ENCODE assay signal across 27 cellular contexts in the genomic region with DNA sequence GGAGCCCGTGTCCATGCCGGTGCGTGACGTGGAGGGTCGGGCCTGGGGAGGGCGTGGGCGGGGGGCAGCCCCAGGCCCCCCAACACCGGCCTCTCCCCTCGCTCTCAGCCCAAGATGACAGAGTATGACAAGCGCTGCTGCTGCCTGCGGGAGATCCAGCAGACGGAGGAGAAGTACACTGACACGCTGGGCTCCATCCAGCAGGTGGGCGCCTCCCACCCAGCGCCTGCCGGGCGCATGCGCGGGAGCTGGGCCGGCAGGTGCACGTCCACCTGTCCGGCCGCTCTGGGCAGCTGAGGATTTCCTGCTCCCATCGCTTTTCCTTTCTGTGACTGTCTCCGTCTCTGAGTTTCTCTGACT. TPM values are rescaled to one million over a fixed set of nuclear protein-coding genes. Genes with fewer than 3 reads are reported as not detected.
DNase-seq lines count a peak whose midpoint lies in the region; ATAC-seq and TF ChIP-seq lines count a peak whose summit lies in the region.
"Had no signal": no experiment of that assay in that cellular context is flagged by ENCODE, and none has a peak within 500 bp of the region (broad histone marks: within the 10 kb centered on the region; RNA-seq: fewer than 3 reads in every experiment).

No MANE protein-coding gene starts in this region.

- DNase-seq in stimulated activated naive CD8-positive, alpha-beta T cell treated with anti-CD3 and anti-CD28 coated beads, Interleukin-15, Interleukin-2, amounts not matched to agents 100 U/mL and 50 U/mL, for 24 hours, result no peak
- no peak for DNase-seq in stimulated activated naive CD8-positive, alpha-beta T cell treated with anti-CD3 and anti-CD28 coated beads, Interleukin-15, amount 100 ng/mL, for 72 hours
- DNase-seq in NCI-H2029 (lab: John Stamatoyannopoulos, UW) (peak; percentile 67), SHP77 treated with DMSO at 0.1 percent for 48 hours (lab: John Stamatoyannopoulos, UW) (peak; percentile 30), RWPE1 (ENCODE audit: low spot score) (no peak), NCI-H2107 treated with DMSO at 0.1 percent for 48 hours (lab: John Stamatoyannopoulos, UW; ENCODE audit: unreplicated experiment) (no peak)
- no peak for DNase-seq in activated T-helper 1 cell treated with anti-CD3 and anti-CD28 coated beads, Interleukin-12 subunit alpha, Interleukin-12 subunit beta, Interleukin-2, Interleukin-4 antibody, amounts not matched to agents 30 ng/mL and 10 ng/mL and 1 ng/mL, durations not matched to agents 14 hours and 24 hours and 36 hours (ENCODE audit: low spot score)
- DNase-seq: activated CD4-positive, alpha-beta memory T cell treated with anti-CD3 and anti-CD28 coated beads, Interleukin-2, amount 10 ng/mL, durations not matched to agents 7 days and 5 days; activated CD8-positive, alpha-beta memory T cell treated with anti-CD3 and anti-CD28 coated beads, Interleukin-2, amount 50 U/mL, for 4 hours; colonic mucosa; DMS153; effector CD8-positive, alpha-beta T cell; GDM1; hypothalamus; immature natural killer cell; left cardiac atrium; NCI-H187; psoas muscle; SIG-M5; stimulated activated CD4-positive, alpha-beta T cell treated with anti-CD3 and anti-CD28 coated beads, Interleukin-4, amount 100 ng/mL, for 1 hour; T-helper 9 cell had no signal

- H3K27ac ChIP-seq in RWPE1, result no peak overlapping the region
- H3K27ac ChIP-seq: BLaER1, colonic mucosa, psoas muscle, tibial artery had no signal

- H3K36me3 Mint-ChIP-seq in activated T-helper 1 cell treated with anti-CD3 and anti-CD28 coated beads, Interleukin-12 subunit alpha, Interleukin-12 subunit beta, Interleukin-2, Interleukin-4 antibody, amounts not matched to agents 30 ng/mL and 10 ng/mL and 1 ng/mL, durations not matched to agents 14 hours and 24 hours and 36 hours (ENCODE audit: low read depth), result peaks cover 51% of the 10 kb centered on the region

- CTCF ChIA-PET in RWPE1 (lab: Yijun Ruan, JAX), result interaction anchor here (0.6 kb wide), 1 partner anchor 762 kb away, joined by 3 read pairs; no protein-coding TSS in a partner anchor

- peak; percentile 23 for ATAC-seq in stimulated activated naive CD8-positive, alpha-beta T cell treated with anti-CD3 and anti-CD28 coated beads, Interleukin-15, Interleukin-2, amounts not matched to agents 100 U/mL and 50 U/mL, for 24 hours
- no peak for ATAC-seq in stimulated activated naive CD8-positive, alpha-beta T cell treated with anti-CD3 and anti-CD28 coated beads, Interleukin-15, amount 100 ng/mL, for 72 hours
- ATAC-seq: HCT116, left cardiac atrium, psoas muscle had no signal

- intact Hi-C loops in activated T-helper 1 cell treated with anti-CD3 and anti-CD28 coated beads, Interleukin-12 subunit alpha, Interleukin-12 subunit beta, Interleukin-2, Interleukin-4 antibody, amounts not matched to agents 30 ng/mL and 10 ng/mL and 1 ng/mL, durations not matched to agents 14 hours and 24 hours and 36 hours (cut with micrococcal nuclease), result no loop called here

- POLR2A ChIA-PET in RWPE1 (lab: Yijun Ruan, JAX; ENCODE audit: low non-redundant PET), result no interaction called here

- peaks cover 0 to 7% of the 10 kb centered on the region in 2 donors for H3K9me3 Mint-ChIP-seq in stimulated activated naive CD8-positive, alpha-beta T cell treated with anti-CD3 and anti-CD28 coated beads, Interleukin-15, amount 100 ng/mL, for 72 hours
- H3K9me3 Mint-ChIP-seq in activated T-helper 1 cell treated with anti-CD3 and anti-CD28 coated beads, Interleukin-12 subunit alpha, Interleukin-12 subunit beta, Interleukin-2, Interleukin-4 antibody, amounts not matched to agents 30 ng/mL and 10 ng/mL and 1 ng/mL, durations not matched to agents 14 hours and 24 hours and 36 hours, result peaks cover 13% of the 10 kb centered on the region
- H3K9me3 Mint-ChIP-seq: activated naive CD4-positive, alpha-beta T cell treated with anti-CD3 and anti-CD28 coated beads, Interleukin-2, amount 50 U/mL, for 24 hours had no signal

- H3K27ac Mint-ChIP-seq in stimulated activated naive CD8-positive, alpha-beta T cell treated with anti-CD3 and anti-CD28 coated beads, Interleukin-15, amount 100 ng/mL, for 72 hours, result no peak overlapping the region
- H3K27ac Mint-ChIP-seq in activated T-helper 1 cell treated with anti-CD3 and anti-CD28 coated beads, Interleukin-12 subunit alpha, Interleukin-12 subunit beta, Interleukin-2, Interleukin-4 antibody, amounts not matched to agents 30 ng/mL and 10 ng/mL and 1 ng/mL, durations not matched to agents 14 hours and 24 hours and 36 hours, result no peak overlapping the region
- H3K27ac Mint-ChIP-seq: activated CD4-positive, alpha-beta memory T cell treated with anti-CD3 and anti-CD28 coated beads, Interleukin-2, amount 10 ng/mL, durations not matched to agents 7 days and 5 days; activated naive CD4-positive, alpha-beta T cell treated with anti-CD3 and anti-CD28 coated beads, Interleukin-2, amount 50 U/mL, for 24 hours; immature natural killer cell; memory B cell; nephron had no signal

- H3K4me3 Mint-ChIP-seq in stimulated activated naive CD8-positive, alpha-beta T cell treated with anti-CD3 and anti-CD28 coated beads, Interleukin-15, amount 100 ng/mL, for 72 hours, result no peak overlapping the region
- H3K4me3 Mint-ChIP-seq in activated T-helper 1 cell treated with anti-CD3 and anti-CD28 coated beads, Interleukin-12 subunit alpha, Interleukin-12 subunit beta, Interleukin-2, Interleukin-4 antibody, amounts not matched to agents 30 ng/mL and 10 ng/mL and 1 ng/mL, durations not matched to agents 14 hours and 24 hours and 36 hours, result no peak overlapping the region
- H3K4me3 Mint-ChIP-seq: activated CD4-positive, alpha-beta memory T cell treated with anti-CD3 and anti-CD28 coated beads, Interleukin-2, amount 10 ng/mL, durations not matched to agents 7 days and 5 days; activated naive CD4-positive, alpha-beta T cell treated with anti-CD3 and anti-CD28 coated beads, Interleukin-2, amount 50 U/mL, for 24 hours; immature natural killer cell; memory B cell; nephron had no signal

- no peak for TF ChIP-seq CTCF in RWPE1 (conservative IDR thresholded peaks at IDR 0.05; ENCODE audit: low read depth)

- H3K4me1 Mint-ChIP-seq in stimulated activated naive CD8-positive, alpha-beta T cell treated with anti-CD3 and anti-CD28 coated beads, Interleukin-15, amount 100 ng/mL, for 72 hours, result peaks cover 12% of the 10 kb centered on the region
- H3K4me1 Mint-ChIP-seq in activated T-helper 1 cell treated with anti-CD3 and anti-CD28 coated beads, Interleukin-12 subunit alpha, Interleukin-12 subunit beta, Interleukin-2, Interleukin-4 antibody, amounts not matched to agents 30 ng/mL and 10 ng/mL and 1 ng/mL, durations not matched to agents 14 hours and 24 hours and 36 hours (ENCODE audit: low read depth), result peaks cover 5% of the 10 kb centered on the region
- H3K4me1 Mint-ChIP-seq: nephron had no signal

- no peaks in the 10 kb centered on the region for H3K27me3 Mint-ChIP-seq in stimulated activated naive CD8-positive, alpha-beta T cell treated with anti-CD3 and anti-CD28 coated beads, Interleukin-15, amount 100 ng/mL, for 72 hours
- H3K27me3 Mint-ChIP-seq in activated T-helper 1 cell treated with anti-CD3 and anti-CD28 coated beads, Interleukin-12 subunit alpha, Interleukin-12 subunit beta, Interleukin-2, Interleukin-4 antibody, amounts not matched to agents 30 ng/mL and 10 ng/mL and 1 ng/mL, durations not matched to agents 14 hours and 24 hours and 36 hours (ENCODE audit: insufficient read depth), result no peaks in the 10 kb centered on the region
- H3K27me3 Mint-ChIP-seq: activated CD4-positive, alpha-beta memory T cell treated with anti-CD3 and anti-CD28 coated beads, Interleukin-2, amount 10 ng/mL, durations not matched to agents 7 days and 5 days; activated naive CD4-positive, alpha-beta T cell treated with anti-CD3 and anti-CD28 coated beads, Interleukin-2, amount 50 U/mL, for 24 hours; memory B cell had no signal

RNA-seq across cellular contexts. Expression of a gene that starts 49.8 kb away (rescaled TPM):
- 86.8 and 90.4 TPM in 2 replicates for total RNA-seq in activated T-helper 1 cell treated with anti-CD3 and anti-CD28 coated beads, Interleukin-12 subunit alpha, Interleukin-12 subunit beta, Interleukin-2, Interleukin-4 antibody, amounts not matched to agents 30 ng/mL and 10 ng/mL and 1 ng/mL, durations not matched to agents 14 hours and 24 hours and 36 hours

RNA-seq across cellular contexts. Expression of a gene that starts 55.1 kb away (rescaled TPM):
- total RNA-seq in activated T-helper 1 cell treated with anti-CD3 and anti-CD28 coated beads, Interleukin-12 subunit alpha, Interleukin-12 subunit beta, Interleukin-2, Interleukin-4 antibody, amounts not matched to agents 30 ng/mL and 10 ng/mL and 1 ng/mL, durations not matched to agents 14 hours and 24 hours and 36 hours, result 15.0 and 15.6 TPM in 2 replicates

Comparison
In these comparisons a context has a peak if more than half of its experiments do, and no peak if none do; other contexts are left out.
1. DNase-seq: peak in NCI-H2029 (single experiment) and SHP77 treated with DMSO at 0.1 percent for 48 hours (single experiment); none in stimulated activated naive CD8-positive, alpha-beta T cell treated with anti-CD3 and anti-CD28 coated beads, Interleukin-15, Interleukin-2, amounts not matched to agents 100 U/mL and 50 U/mL, for 24 hours (single experiment), stimulated activated naive CD8-positive, alpha-beta T cell treated with anti-CD3 and anti-CD28 coated beads, Interleukin-15, amount 100 ng/mL, for 72 hours (0 of 2), activated T-helper 1 cell treated with anti-CD3 and anti-CD28 coated beads, Interleukin-12 subunit alpha, Interleukin-12 subunit beta, Interleukin-2, Interleukin-4 antibody, amounts not matched to agents 30 ng/mL and 10 ng/mL and 1 ng/mL, durations not matched to agents 14 hours and 24 hours and 36 hours (single experiment), RWPE1 (single experiment) and NCI-H2107 treated with DMSO at 0.1 percent for 48 hours (single experiment).